Comparison of ENCODE assay signal across 14 cellular contexts in the genomic region with DNA sequence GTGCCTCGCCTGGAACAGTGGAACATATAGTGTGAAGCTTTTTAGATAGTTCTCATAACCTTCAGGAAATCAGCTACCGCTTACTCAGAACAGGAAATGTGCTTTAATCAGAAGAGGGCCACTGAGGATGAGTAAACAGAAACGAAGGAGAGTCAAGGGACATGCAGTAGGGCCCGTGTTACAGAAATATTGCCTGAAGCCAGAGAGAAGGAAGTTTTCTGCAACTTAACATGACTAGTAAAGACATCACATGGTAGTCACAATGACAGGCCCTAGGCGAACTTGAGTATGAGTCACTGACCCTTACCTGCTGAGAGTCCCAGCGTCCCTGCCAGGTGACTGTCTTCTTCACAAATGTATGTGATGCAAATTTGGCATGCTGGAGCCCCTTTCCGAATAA. TPM values are rescaled to one million over a fixed set of nuclear protein-coding genes. Genes with fewer than 3 reads are reported as not detected.
DNase-seq lines count a peak whose midpoint lies in the region; ATAC-seq, FAIRE-seq and TF ChIP-seq lines count a peak whose summit lies in the region.
"Had no signal": no experiment of that assay in that cellular context is flagged by ENCODE, and none has a peak within 500 bp of the region (broad histone marks: within the 10 kb centered on the region; RNA-seq: fewer than 3 reads in every experiment).

No MANE protein-coding gene starts in this region.

- CTCF ChIA-PET in PC-9 (lab: Charles Lee): no interaction called here

- FAIRE-seq in bronchial epithelial cell (lab: Jason Lieb, UNC): peak; percentile 83
- FAIRE-seq: frontal cortex had no signal

- H3K79me2 ChIP-seq in PC-9 (ENCODE audit: low read depth): no peaks in the 10 kb centered on the region

- H3K4me2 ChIP-seq in PC-9: no peak overlapping the region

- H4K20me1 ChIP-seq in PC-9 (ENCODE audit: insufficient read depth): no peaks in the 10 kb centered on the region

- no peak overlapping the region for H2AFZ ChIP-seq in PC-9

- H3K27me3 ChIP-seq in PC-9 (ENCODE audit: insufficient read depth, low read depth): no peaks in the 10 kb centered on the region
- no peaks in the 10 kb centered on the region for H3K27me3 ChIP-seq in bronchial epithelial cell (ENCODE audit: control insufficient read depth, insufficient read depth, low read length)
- H3K27me3 ChIP-seq in neutrophil: no peaks in the 10 kb centered on the region

- ATAC-seq in GM21360 (IDR thresholded peaks at IDR 0.05; ENCODE audit: unreplicated experiment): no peak

- TF ChIP-seq CTCF in PC-9 (conservative IDR thresholded peaks at IDR 0.05): no peak
- no peak for TF ChIP-seq CTCF in bronchial epithelial cell (IDR thresholded peaks at IDR 0.05; ENCODE audit: insufficient read depth, low read length, severe bottlenecking)
- TF ChIP-seq CTCF in neutrophil (IDR thresholded peaks at IDR 0.05): no peak

- H3K9me2 ChIP-seq in PC-9 (ENCODE audit: insufficient read depth): no peaks in the 10 kb centered on the region

- H3K36me3 ChIP-seq in PC-9 (ENCODE audit: low read depth): no peaks in the 10 kb centered on the region
- no peaks in the 10 kb centered on the region for H3K36me3 ChIP-seq in bronchial epithelial cell (ENCODE audit: control insufficient read depth, insufficient read depth, low read length)
- H3K36me3 ChIP-seq in neutrophil: no peaks in the 10 kb centered on the region

- no TSS peak for BruUV-seq in PC-9 (replicated peaks; lab: Mats Ljungman, UMichigan)

- H3K4me1 ChIP-seq in PC-9 (replicated peaks; ENCODE audit: insufficient read depth): peaks cover 7% of the 10 kb centered on the region; the same call in 1 of the 2 replicates
- H3K4me1 ChIP-seq in neutrophil (ENCODE audit: control insufficient read depth in 1 of 2, insufficient read depth in 1 of 2, low read depth in 1 of 2, low read length in 1 of 2): peaks cover 30 to 35% of the 10 kb centered on the region in 2 experiments

- DNase-seq in activated CD4-positive, alpha-beta T cell treated with anti-CD3 and anti-CD28 coated beads for 4 hours: peak; percentile 10 to 29
- DNase-seq in activated CD4-positive, alpha-beta T cell treated with anti-CD3 and anti-CD28 coated beads for 1 hour: no peak
- peak; percentile 14 to 55 for DNase-seq in PC-9
- peak; percentile 81 for DNase-seq in bronchial epithelial cell (ENCODE audit: low read depth)
- DNase-seq in NCI-H526 treated with DMSO at 0.1 percent for 48 hours (lab: John Stamatoyannopoulos, UW): no peak
- DNase-seq in HuH-7.5 (ENCODE audit: low spot score): no peak
- DNase-seq: ACHN, SHP77 treated with DMSO at 0.1 percent for 48 hours had no signal

- H3K27ac ChIP-seq in PC-9 (0 out of 2 replicates have a peak overlapping the region, but pooled peaks have one; percentile 16), neutrophil (peak overlapping the region; percentile 85)

- no peaks in the 10 kb centered on the region for H3F3A ChIP-seq in PC-9 (ENCODE audit: insufficient read depth, low read depth)

- intact Hi-C loops in PC-9 (cut with micrococcal nuclease; ENCODE audit: unreplicated experiment): no loop called here

- H3K4me3 ChIP-seq in PC-9 (no peak overlapping the region), bronchial epithelial cell (ENCODE audit: low read depth, low read length) (no peak overlapping the region), neutrophil (ENCODE audit: low read depth in 1 of 2, low read length in 1 of 2) (peak overlapping the region; percentile 39 to 53)

- POLR2A ChIA-PET in PC-9 (lab: Charles Lee; ENCODE audit: unreplicated experiment): no interaction called here

- H3K9me3 ChIP-seq in PC-9 (ENCODE audit: insufficient read depth, low read depth) (no peaks in the 10 kb centered on the region), neutrophil (no peaks in the 10 kb centered on the region)

RNA-seq across cellular contexts. Expression of gene CARD18, which starts 39.4 kb away (rescaled TPM):
- total RNA-seq in PC-9 (2021) (not detected in 2 replicates), bronchial epithelial cell (0.26 and 0.38 TPM in 2 replicates)
- total RNA-seq: activated CD8-positive, alpha-beta memory T cell treated with anti-CD3 and anti-CD28 coated beads for 36 hours; frontal cortex; mononuclear cell; skeletal muscle tissue had no signal

RNA-seq across cellular contexts. Expression of gene CARD16, which starts 55.1 kb away (rescaled TPM):
- total RNA-seq in PC-9 (2021) (0.63 and 2.5 TPM in 2 replicates), bronchial epithelial cell (0.53 and 2.4 TPM in 2 replicates)
- total RNA-seq: frontal cortex had no signal

Comparison
In these comparisons a context has a peak if more than half of its experiments do, and no peak if none do; other contexts are left out.
1. DNase-seq: peak in activated CD4-positive, alpha-beta T cell treated with anti-CD3 and anti-CD28 coated beads for 4 hours (2 of 2), PC-9 (2 of 2) and bronchial epithelial cell (single experiment); none in activated CD4-positive, alpha-beta T cell treated with anti-CD3 and anti-CD28 coated beads for 1 hour (single experiment), NCI-H526 treated with DMSO at 0.1 percent for 48 hours (single experiment) and HuH-7.5 (single experiment).
2. H3K4me3 ChIP-seq: peak in neutrophil (2 of 2); none in PC-9 (single experiment) and bronchial epithelial cell (single experiment).